In genomic region chr14:102866982-102867761, GRCh38 we compare ENCODE assay signal across 1 cellular context.
TF ChIP-seq lines count a peak whose summit lies in the region.

No MANE protein-coding gene starts in this region.

TF ChIP-seq in GM12878, 131 proteins besides CTCF, POLR2A, EP300 and RAD21:
- TF ChIP-seq NFYA (IDR thresholded peaks at IDR 0.05; ENCODE audit: borderline replicate concordance, low read depth, low read length) (no peak), TAF1 (IDR thresholded peaks at IDR 0.05; ENCODE audit: borderline replicate concordance, low read depth, low read length) (no peak), IRF4 (IDR thresholded peaks at IDR 0.05; ENCODE audit: low read depth, low read length) (no peak), MEF2A (IDR thresholded peaks at IDR 0.05; ENCODE audit: insufficient read depth, low read depth, low read length) (no peak), NRF1 (conservative IDR thresholded peaks at IDR 0.05; ENCODE audit: low read depth, low read length) (no peak), CREB1 (IDR thresholded peaks at IDR 0.05; ENCODE audit: low read depth) (no peak)
